14 cellular contexts compared by ENCODE assay signal in genomic region chr20:49559411-49560081, GRCh38. TPM values are rescaled to one million over a fixed set of nuclear protein-coding genes. Genes with fewer than 3 reads are reported as not detected.
DNase-seq lines count a peak whose midpoint lies in the region; ATAC-seq and TF ChIP-seq lines count a peak whose summit lies in the region.
"Had no signal": no experiment of that assay in that cellular context is flagged by ENCODE, and none has a peak within 500 bp of the region (broad histone marks: within the 10 kb centered on the region; RNA-seq: fewer than 3 reads in every experiment).

No MANE protein-coding gene starts in this region.

- H3K4me1 ChIP-seq in ACC112 (ENCODE audit: control insufficient read depth, insufficient read depth, low read length, unreplicated experiment), result peaks cover 23% of the 10 kb centered on the region
- H3K4me1 ChIP-seq in RWPE2 (ENCODE audit: insufficient read depth, poor library complexity, severe bottlenecking), result peaks cover 4% of the 10 kb centered on the region
- H3K4me1 ChIP-seq in muscle layer of duodenum (ENCODE audit: control insufficient read depth in 1 of 2, insufficient read depth in 2 of 2, low read length in 2 of 2), result peaks cover 0 to 15% of the 10 kb centered on the region in 2 donors
- no peaks in the 10 kb centered on the region for H3K4me1 ChIP-seq in BE2C

- H3K36me3 ChIP-seq in ACC112 (ENCODE audit: insufficient read depth, low read length) (no peaks in the 10 kb centered on the region), RWPE2 (ENCODE audit: low read depth) (no peaks in the 10 kb centered on the region), muscle layer of duodenum (ENCODE audit: control insufficient read depth in 1 of 2, insufficient read depth in 2 of 2, low read length in 2 of 2) (peaks cover 0 to 3% of the 10 kb centered on the region in 2 donors), BE2C (no peaks in the 10 kb centered on the region)
- H3K36me3 ChIP-seq: tibial nerve had no signal

- H3K27me3 ChIP-seq in ACC112 (ENCODE audit: insufficient read depth, low read length), result no peaks in the 10 kb centered on the region
- peaks cover 35% of the 10 kb centered on the region for H3K27me3 ChIP-seq in RWPE2 (ENCODE audit: insufficient read depth, poor library complexity, severe bottlenecking)
- H3K27me3 ChIP-seq in muscle layer of duodenum (ENCODE audit: low read depth, low read length), result no peaks in the 10 kb centered on the region
- peaks cover 33% of the 10 kb centered on the region for H3K27me3 ChIP-seq in BE2C

- no peaks in the 10 kb centered on the region for H3K9me3 ChIP-seq in RWPE2 (ENCODE audit: severe bottlenecking)
- H3K9me3 ChIP-seq in muscle layer of duodenum (ENCODE audit: control insufficient read depth in 1 of 2, low read length in 2 of 2), result no peaks in the 10 kb centered on the region
- no peaks in the 10 kb centered on the region for H3K9me3 ChIP-seq in BE2C
- H3K9me3 ChIP-seq: tibial nerve had no signal

- H3K79me2 ChIP-seq in ACC112 (ENCODE audit: control insufficient read depth, insufficient read depth, low read length, unreplicated experiment), result no peaks in the 10 kb centered on the region

- H3K27ac ChIP-seq in ACC112 (ENCODE audit: low read depth, low read length), result peak overlapping the region; percentile 38
- H3K27ac ChIP-seq in RWPE2 (ENCODE audit: poor library complexity, severe bottlenecking), result no peak overlapping the region
- peak overlapping the region; percentile 56 for H3K27ac ChIP-seq in muscle layer of duodenum (ENCODE audit: low read length)
- H3K27ac ChIP-seq: HL-60 had no signal

- peak overlapping the region; percentile 5 for H2AFZ ChIP-seq in ACC112 (ENCODE audit: low read length, unreplicated experiment)

- ATAC-seq in RWPE2 (ENCODE audit: low read depth), result no peak
- no peak for ATAC-seq in HG02759 (IDR thresholded peaks at IDR 0.05; ENCODE audit: unreplicated experiment)
- ATAC-seq: naive thymus-derived CD8-positive, alpha-beta T cell had no signal

- no peak for TF ChIP-seq CTCF in RWPE2 (IDR thresholded peaks at IDR 0.05; ENCODE audit: poor library complexity, severe bottlenecking)
- TF ChIP-seq CTCF in BE2C (IDR thresholded peaks at IDR 0.05; ENCODE audit: low read depth, low read length), result no peak

- peak; percentile 16 for DNase-seq in RWPE2 (ENCODE audit: low spot score)
- peak; percentile 76 for DNase-seq in fibroblast of peridontal ligament (ENCODE audit: extremely low read depth)
- DNase-seq in HPDE6-E6E7 (ENCODE audit: extremely low spot score), result no peak
- DNase-seq in stimulated activated CD4-positive, alpha-beta T cell treated with anti-CD3 and anti-CD28 coated beads, Interleukin-1b, Interleukin-23, amount 100 ng/mL, for 48 hours, result no peak
- no peak for DNase-seq in BE2C
- DNase-seq: ACHN; MM.1S; naive thymus-derived CD8-positive, alpha-beta T cell had no signal

- H3K4me3 ChIP-seq in ACC112 (ENCODE audit: low read depth, low read length), result peak overlapping the region; percentile 54
- no peak overlapping the region for H3K4me3 ChIP-seq in RWPE2 (ENCODE audit: severe bottlenecking)
- H3K4me3 ChIP-seq in muscle layer of duodenum (ENCODE audit: low read depth in 1 of 2, low read length in 2 of 2), result no peak overlapping the region
- H3K4me3 ChIP-seq in BE2C (ENCODE audit: low read depth, low read length), result no peak overlapping the region
- H3K4me3 ChIP-seq: skin epidermis, tibial nerve had no signal

RNA-seq across cellular contexts. Expression of gene PTGIS, which starts 8.4 kb away (rescaled TPM):
- polyA plus RNA-seq in BE2C (2012; ENCODE audit: insufficient read depth, insufficient read length, low read depth), result not detected
- polyA plus RNA-seq: naive thymus-derived CD8-positive, alpha-beta T cell had no signal

Comparison
In these comparisons a context has a peak if more than half of its experiments do, and no peak if none do; other contexts are left out.
1. DNase-seq: peak in RWPE2 (single experiment) and fibroblast of peridontal ligament (single experiment); none in HPDE6-E6E7 (single experiment), stimulated activated CD4-positive, alpha-beta T cell treated with anti-CD3 and anti-CD28 coated beads, Interleukin-1b, Interleukin-23, amount 100 ng/mL, for 48 hours (single experiment) and BE2C (single experiment).